ENCODE assay signal across 24 cellular contexts in genomic region chrX:153864561-153865320, GRCh38. TPM values are rescaled to one million over a fixed set of nuclear protein-coding genes. Genes with fewer than 3 reads are reported as not detected.
DNase-seq lines count a peak whose midpoint lies in the region; ATAC-seq and TF ChIP-seq lines count a peak whose summit lies in the region.
"Had no signal": no experiment of that assay in that cellular context is flagged by ENCODE, and none has a peak within 500 bp of the region (broad histone marks: within the 10 kb centered on the region; RNA-seq: fewer than 3 reads in every experiment).

No MANE protein-coding gene starts in this region.

- DNase-seq in 8988T, result peak; percentile 26
- DNase-seq in Panc1 (ENCODE audit: low read depth, low spot score), result no peak
- peak; percentile 65 for DNase-seq in osteoblast (ENCODE audit: insufficient read length, low spot score, missing footprints)
- DNase-seq in esophagus squamous epithelium (lab: John Stamatoyannopoulos, UW), result no peak
- no peak for DNase-seq in DMS53 treated with DMSO at 0.1 percent for 48 hours (lab: John Stamatoyannopoulos, UW; ENCODE audit: unreplicated experiment)
- DNase-seq: AML-193; CD8-positive, alpha-beta memory T cell; DMS 273 treated with DMSO at 0.1 percent for 48 hours; DND-41; GOT3; HCEC 1CT; KBM-7; MG63; NCI-H2029; NCI-H446 treated with DMSO at 0.1 percent for 48 hours; NCI-H526; NCI-H82; SHP77 treated with DMSO at 0.1 percent for 48 hours; SW 1271 had no signal

- TSS peak; percentile 41 for BruUV-seq in Panc1 (replicated peaks; lab: Mats Ljungman, UMichigan)

- H4K20me1 ChIP-seq in BLaER1 treated with 17β-estradiol and CSF1 and Interleukin-3, amounts not matched to agents 10 nM and 100 nM, result peaks cover 0 to 54% (median 14%) of the 10 kb centered on the region in 11 experiments; a peak in 13 of 22 replicates
- H4K20me1 ChIP-seq in osteoblast (ENCODE audit: insufficient read depth, low read length), result no peaks in the 10 kb centered on the region

- H3K9ac ChIP-seq in BLaER1 treated with 17β-estradiol and CSF1 and Interleukin-3, amounts not matched to agents 10 nM and 100 nM, result no peak overlapping the region

- H3K4me1 ChIP-seq in BLaER1 treated with 17β-estradiol and CSF1 and Interleukin-3, amounts not matched to agents 10 nM and 100 nM, result peaks cover 0 to 34% (median 27%) of the 10 kb centered on the region in 10 experiments; a peak in 14 of 20 replicates
- H3K4me1 ChIP-seq in Panc1 (ENCODE audit: control insufficient read depth, insufficient read depth, low read length), result no peaks in the 10 kb centered on the region
- no peaks in the 10 kb centered on the region for H3K4me1 ChIP-seq in osteoblast (ENCODE audit: insufficient read depth, low read length)
- H3K4me1 ChIP-seq in esophagus squamous epithelium, result no peaks in the 10 kb centered on the region
- H3K4me1 ChIP-seq: A549 had no signal

- H3K27me3 ChIP-seq in BLaER1 treated with 17β-estradiol and CSF1 and Interleukin-3, amounts not matched to agents 10 nM and 100 nM, result peaks cover 45 to 97% (median 91%) of the 10 kb centered on the region in 11 experiments
- H3K27me3 ChIP-seq in Panc1 (ENCODE audit: control insufficient read depth, insufficient read depth, low read length), result no peaks in the 10 kb centered on the region
- peaks cover 6% of the 10 kb centered on the region for H3K27me3 ChIP-seq in osteoblast (ENCODE audit: insufficient read depth, low read length)
- H3K27me3 ChIP-seq in esophagus squamous epithelium, result peaks cover 0 to 13% (median 0%) of the 10 kb centered on the region in 4 donors
- H3K27me3 ChIP-seq: MG63 had no signal

- 74 to 80% methylated on average over 2 to 9 of the region's 30 CpGs for WGBS in esophagus squamous epithelium, 2 donors

- in situ Hi-C loops in Panc1 (cut with HindIII; ENCODE audit: low pct_unique_long_range_greater_than_20kb, low sequenced_read_pairs), result no loop called here

- no peak overlapping the region for H2AFZ ChIP-seq in osteoblast (ENCODE audit: low read length)

- POLR2A ChIA-PET in Panc1 (lab: Charles Lee), result no interaction called here

- intact Hi-C loops in Panc1 (cut with micrococcal nuclease; ENCODE audit: unreplicated experiment), result no loop called here
- intact Hi-C loops in esophagus squamous epithelium (cut with DNase I), result no loop called here

- no peak overlapping the region for H3K4me3 ChIP-seq in BLaER1 treated with 17β-estradiol and CSF1 and Interleukin-3, amounts not matched to agents 10 nM and 100 nM
- H3K4me3 ChIP-seq in Panc1 (ENCODE audit: low read depth in 2 of 2, low read length in 2 of 2) (no peak overlapping the region), osteoblast (ENCODE audit: insufficient read depth, low read length) (no peak overlapping the region), esophagus squamous epithelium (no peak overlapping the region)
- H3K4me3 ChIP-seq: A549, MG63 had no signal

- no peaks in the 10 kb centered on the region for H3K79me2 ChIP-seq in osteoblast (ENCODE audit: insufficient read depth, low read length)

- no peak overlapping the region for H3K27ac ChIP-seq in BLaER1 treated with 17β-estradiol and CSF1 and Interleukin-3, amounts not matched to agents 10 nM and 100 nM
- no peak overlapping the region for H3K27ac ChIP-seq in Panc1 (ENCODE audit: low read length)
- H3K27ac ChIP-seq in osteoblast (ENCODE audit: low read depth, low read length), result no peak overlapping the region
- no peak overlapping the region for H3K27ac ChIP-seq in esophagus squamous epithelium
- H3K27ac ChIP-seq: A549 had no signal

- H3K4me2 ChIP-seq in BLaER1 treated with 17β-estradiol and CSF1 and Interleukin-3, amounts not matched to agents 10 nM and 100 nM, result peak overlapping the region in 7 of 11 experiments; percentile 23 to 62 (median 50); a peak in 9 of 22 replicates
- no peak overlapping the region for H3K4me2 ChIP-seq in osteoblast (ENCODE audit: insufficient read depth, low read length)
- H3K4me2 ChIP-seq: A549 had no signal

- no peak for TF ChIP-seq CTCF in Panc1 (IDR thresholded peaks at IDR 0.05)
- no peak for TF ChIP-seq CTCF in osteoblast (IDR thresholded peaks at IDR 0.05; ENCODE audit: extremely low read depth, low read depth, low read length)
- TF ChIP-seq CTCF in esophagus squamous epithelium (IDR thresholded peaks at IDR 0.05), result no peak

- CTCF ChIA-PET in Panc1 (lab: Charles Lee), result no interaction called here

- peaks cover 0 to 34% (median 0%) of the 10 kb centered on the region in 11 experiments; a peak in 4 of 22 replicates for H3K36me3 ChIP-seq in BLaER1 treated with 17β-estradiol and CSF1 and Interleukin-3, amounts not matched to agents 10 nM and 100 nM
- H3K36me3 ChIP-seq in Panc1 (ENCODE audit: control insufficient read depth, insufficient read depth, low read length), result no peaks in the 10 kb centered on the region
- H3K36me3 ChIP-seq in osteoblast (ENCODE audit: insufficient read depth, low read length), result no peaks in the 10 kb centered on the region
- H3K36me3 ChIP-seq in esophagus squamous epithelium, result no peaks in the 10 kb centered on the region
- H3K36me3 ChIP-seq: MG63 had no signal

- TF ChIP-seq POLR2A in esophagus squamous epithelium (IDR thresholded peaks at IDR 0.05), result no peak

- H3K9me3 ChIP-seq in BLaER1 treated with 17β-estradiol and CSF1 and Interleukin-3, amounts not matched to agents 10 nM and 100 nM (replicated peaks in 1 of 11), result peaks cover 0 to 12% (median 0%) of the 10 kb centered on the region in 11 experiments; a peak in 4 of 22 replicates
- H3K9me3 ChIP-seq in Panc1 (ENCODE audit: control insufficient read depth, insufficient read depth, low read depth, low read length), result no peaks in the 10 kb centered on the region
- no peaks in the 10 kb centered on the region for H3K9me3 ChIP-seq in osteoblast (ENCODE audit: low read depth, low read length)
- no peaks in the 10 kb centered on the region for H3K9me3 ChIP-seq in esophagus squamous epithelium
- H3K9me3 ChIP-seq: A549, MG63 had no signal

- ATAC-seq in Panc1 (no peak), GM21423 (IDR thresholded peaks at IDR 0.05; ENCODE audit: unreplicated experiment) (no peak)
- ATAC-seq: A549 had no signal

RNA-seq across cellular contexts. Expression of gene L1CAM, which starts 21.2 kb away (rescaled TPM):
- total RNA-seq in Panc1 (2021; ENCODE audit: unreplicated experiment), result 819 TPM
- 824 TPM for polyA plus RNA-seq in Panc1 (2012; ENCODE audit: insufficient read length)
- under 0.01 TPM in 2 replicates for total RNA-seq in osteoblast
- total RNA-seq in esophagus squamous epithelium, result 1 to 10 TPM in 2 of 4 donors, under 1 TPM in 2; 0.35 to 3.2 (median 1.3) TPM
- polyA plus RNA-seq: CD14-positive monocyte had no signal

RNA-seq across cellular contexts. Expression of gene PDZD4, which starts 34.4 kb away (rescaled TPM):
- 37.2 TPM for total RNA-seq in Panc1 (2021; ENCODE audit: unreplicated experiment)
- polyA plus RNA-seq in Panc1 (2012; ENCODE audit: insufficient read length), result 46.9 TPM
- under 0.01 TPM in 2 replicates for total RNA-seq in osteoblast
- total RNA-seq in esophagus squamous epithelium, result 1 to 10 TPM in 3 of 4 donors, under 1 TPM in 1; 0.97 to 3.4 (median 1.9) TPM
- polyA plus RNA-seq: CD14-positive monocyte had no signal

RNA-seq across cellular contexts. Expression of gene AVPR2, which starts 39.7 kb away (rescaled TPM):
- total RNA-seq in Panc1 (2021; ENCODE audit: unreplicated experiment) (10.6 TPM), osteoblast (not detected in 2 replicates), esophagus squamous epithelium (1 to 10 TPM in 1 of 4 donors, under 1 TPM in 3; 0.19 to 1.3 (median 0.29) TPM)
- polyA plus RNA-seq in Panc1 (2012; ENCODE audit: insufficient read length), result 15.5 TPM
- total RNA-seq: CD8-positive, alpha-beta memory T cell; LHCN-M2 had no signal
- polyA plus RNA-seq: A549; CD8-positive, alpha-beta memory T cell had no signal

Comparison
In these comparisons a context has a peak if more than half of its experiments do, and no peak if none do; other contexts are left out.
1. DNase-seq: peak in 8988T (single experiment) and osteoblast (single experiment); none in Panc1 (single experiment), esophagus squamous epithelium (single experiment) and DMS53 treated with DMSO at 0.1 percent for 48 hours (single experiment).
2. RNA of gene L1CAM, which starts 21.2 kb away (total RNA-seq): 819 TPM in Panc1 (single experiment); 0.35 to 3.2 TPM in esophagus squamous epithelium and under 0.01 TPM in osteoblast; every median in the first group is over 100 times any median in the second.